In genomic region chr19:48618278-48618915, GRCh38 we compare ENCODE assay signal across 8 cellular contexts. TPM values are rescaled to one million over a fixed set of nuclear protein-coding genes. Genes with fewer than 3 reads are reported as not detected.
DNase-seq lines count a peak whose midpoint lies in the region; ATAC-seq and TF ChIP-seq lines count a peak whose summit lies in the region.

No MANE protein-coding gene starts in this region.

- TF ChIP-seq CTCF in fibroblast of pulmonary artery (IDR thresholded peaks at IDR 0.05; ENCODE audit: low read length, missing control alignments) = no peak
- TF ChIP-seq CTCF in retinal pigment epithelial cell (conservative IDR thresholded peaks at IDR 0.05; ENCODE audit: low read depth, low read length) = no peak
- TF ChIP-seq CTCF in omental fat pad (IDR thresholded peaks at IDR 0.05) = no peak

- H3K27ac ChIP-seq in SK-N-MC = peak overlapping the region; percentile 93

- H3K4me3 ChIP-seq in GM08714 (ENCODE audit: low read length) = peak overlapping the region; percentile 97
- peak overlapping the region; percentile 82 for H3K4me3 ChIP-seq in SK-N-MC
- H3K4me3 ChIP-seq in fibroblast of pulmonary artery (replicated peaks; ENCODE audit: low read depth, low read length) = peak overlapping the region; percentile 100
- peak overlapping the region; percentile 100 for H3K4me3 ChIP-seq in retinal pigment epithelial cell (ENCODE audit: low read length)

- no peaks in the 10 kb centered on the region for H3K9me3 ChIP-seq in SK-N-MC (ENCODE audit: low read depth, low read length)

- ATAC-seq in omental fat pad (ENCODE audit: low FRiP score) = no peak
- no peak for ATAC-seq in HG02938 (IDR thresholded peaks at IDR 0.05; ENCODE audit: unreplicated experiment)

- peak overlapping the region; percentile 99 for H3K9ac ChIP-seq in SK-N-MC (ENCODE audit: insufficient read length)

- DNase-seq in SK-N-MC (ENCODE audit: low read depth, low spot score) = no peak
- DNase-seq in fibroblast of pulmonary artery (ENCODE audit: low read depth) = no peak
- no peak for DNase-seq in retinal pigment epithelial cell (ENCODE audit: low read depth)
- DNase-seq in omental fat pad (ENCODE audit: low spot score) = no peak
- DNase-seq in SK-N-DZ (ENCODE audit: low spot score) = no peak
- DNase-seq in stimulated activated CD4-positive, alpha-beta T cell treated with anti-CD3 and anti-CD28 coated beads, Interleukin-12 subunit alpha, Interleukin-12 subunit beta, amount 100 ng/mL, for 4 hours = no peak

- H3K36me3 ChIP-seq in SK-N-MC (ENCODE audit: insufficient read depth, low read length) = peaks cover 38% of the 10 kb centered on the region

RNA-seq across cellular contexts. Expression of gene RPL18, which starts 0.6 kb away (rescaled TPM):
- total RNA-seq in omental fat pad = 1,000 to 10,000 TPM; 1,539 to 2,303 (median 1,904) TPM
- 2,124 and 2,804 TPM in 2 replicates for polyA plus RNA-seq in SK-N-DZ (2014; cell fraction: cytosol; rRNA removed)
- 1,314 and 1,437 TPM in 2 replicates for polyA plus RNA-seq in SK-N-DZ (2014; cell fraction: nucleus; rRNA removed)

RNA-seq across cellular contexts. Expression of gene SPHK2, which starts 0.9 kb away (rescaled TPM):
- 10 to 100 TPM in 2 of 4 donors, 1 to 10 TPM in 2; 6.0 to 16.2 (median 9.5) TPM for total RNA-seq in omental fat pad
- polyA plus RNA-seq in SK-N-DZ (2014; cell fraction: cytosol; rRNA removed) = 10.2 and 16.4 TPM in 2 replicates
- polyA plus RNA-seq in SK-N-DZ (2014; cell fraction: nucleus; rRNA removed) = 15.7 and 17.2 TPM in 2 replicates

RNA-seq across cellular contexts. Expression of gene FAM83E, which starts 3.5 kb away (rescaled TPM):
- total RNA-seq in omental fat pad = 1 to 10 TPM in 1 of 4 donors, under 1 TPM in 1, not detected in 2; 0.47 to 1.3 TPM
- polyA plus RNA-seq in SK-N-DZ (2014; cell fraction: cytosol; rRNA removed) = 0.27 and 1.0 TPM in 2 replicates
- 2.0 and 2.1 TPM in 2 replicates for polyA plus RNA-seq in SK-N-DZ (2014; cell fraction: nucleus; rRNA removed)

RNA-seq across cellular contexts. Expression of gene SPACA4, which starts 11.9 kb away (rescaled TPM):
- total RNA-seq in omental fat pad = not detected
- polyA plus RNA-seq in SK-N-DZ (2014; cell fraction: cytosol; rRNA removed) = not detected in 2 replicates
- polyA plus RNA-seq in SK-N-DZ (2014; cell fraction: nucleus; rRNA removed) = not detected in 2 replicates

RNA-seq across cellular contexts. Expression of gene DBP, which starts 18.8 kb away (rescaled TPM):
- total RNA-seq in omental fat pad = 10 to 100 TPM in 1 of 4 donors, 1 to 10 TPM in 3; 2.6 to 12.6 (median 5.2) TPM
- 13.1 and 18.3 TPM in 2 replicates for polyA plus RNA-seq in SK-N-DZ (2014; cell fraction: cytosol; rRNA removed)
- polyA plus RNA-seq in SK-N-DZ (2014; cell fraction: nucleus; rRNA removed) = 7.2 and 8.8 TPM in 2 replicates
